ENCODE assay signal across 9 cellular contexts in genomic region chr16:15041260-15042011, GRCh38. TPM values are rescaled to one million over a fixed set of nuclear protein-coding genes. Genes with fewer than 3 reads are reported as not detected.
A peak's percentile ranks its signal among the peaks of the same experiment; 100 is the strongest.
DNase-seq lines count a peak whose midpoint lies in the region; ATAC-seq and TF ChIP-seq lines count a peak whose summit lies in the region.
"Had no signal": no experiment of that assay in that cellular context is flagged by ENCODE, and none has a peak within 500 bp of the region (broad histone marks: within the 10 kb centered on the region; RNA-seq: fewer than 3 reads in every experiment).

No MANE protein-coding gene starts in this region.

- 30 to 47% methylated on average over 9 to 15 of the region's 16 CpGs for WGBS in esophagus squamous epithelium, 2 donors

- H3K36me3 ChIP-seq in esophagus squamous epithelium, result peaks cover 6 to 87% (median 25%) of the 10 kb centered on the region in 3 donors

- ATAC-seq in activated naive CD8-positive, alpha-beta T cell treated with anti-CD3 and anti-CD28 coated beads, Interleukin-2, amount 50 U/mL, for 24 hours, result no peak
- no peak for ATAC-seq in HG03342 (IDR thresholded peaks at IDR 0.05; ENCODE audit: unreplicated experiment)

- intact Hi-C loops in esophagus squamous epithelium (cut with DNase I), result no loop called here

- peak in 1 of 6 experiments; percentile 13 for TF ChIP-seq CTCF in esophagus squamous epithelium (IDR thresholded peaks at IDR 0.05)

- no peaks in the 10 kb centered on the region for H3K9me3 ChIP-seq in esophagus squamous epithelium
- H3K9me3 ChIP-seq: BE2C had no signal

- H3K4me1 ChIP-seq in esophagus squamous epithelium, result peaks cover 0 to 15% (median 11%) of the 10 kb centered on the region in 3 donors
- H3K4me1 ChIP-seq: BE2C had no signal

- H3K27me3 Mint-ChIP-seq in activated naive CD8-positive, alpha-beta T cell, result no peaks in the 10 kb centered on the region
- no peaks in the 10 kb centered on the region for H3K27me3 Mint-ChIP-seq in activated naive CD8-positive, alpha-beta T cell treated with anti-CD3 and anti-CD28 coated beads, Interleukin-2, amount 50 U/mL, for 24 hours

- no peaks in the 10 kb centered on the region for H3K9me3 Mint-ChIP-seq in activated naive CD8-positive, alpha-beta T cell (ENCODE audit: low read depth)
- H3K9me3 Mint-ChIP-seq in activated naive CD8-positive, alpha-beta T cell treated with anti-CD3 and anti-CD28 coated beads, Interleukin-2, amount 50 U/mL, for 24 hours, result no peaks in the 10 kb centered on the region

- no peak for DNase-seq in activated naive CD8-positive, alpha-beta T cell treated with anti-CD3 and anti-CD28 coated beads, Interleukin-2, amount 50 U/mL, for 24 hours
- no peak for DNase-seq in esophagus squamous epithelium (lab: John Stamatoyannopoulos, UW)
- DNase-seq in middle frontal gyrus (ENCODE audit: extremely low spot score, low spot score), result peak; percentile 29
- no peak for DNase-seq in T-helper 1 cell
- no peak for DNase-seq in cortex of kidney (lab: John Stamatoyannopoulos, UW)
- DNase-seq in NAMALWA (ENCODE audit: low spot score), result no peak
- DNase-seq: BE2C had no signal

- H3K4me3 Mint-ChIP-seq in activated naive CD8-positive, alpha-beta T cell, result no peak overlapping the region
- H3K4me3 Mint-ChIP-seq in activated naive CD8-positive, alpha-beta T cell treated with anti-CD3 and anti-CD28 coated beads, Interleukin-2, amount 50 U/mL, for 24 hours, result no peak overlapping the region

- H3K36me3 Mint-ChIP-seq in activated naive CD8-positive, alpha-beta T cell, result no peaks in the 10 kb centered on the region
- peaks cover 26% of the 10 kb centered on the region for H3K36me3 Mint-ChIP-seq in activated naive CD8-positive, alpha-beta T cell treated with anti-CD3 and anti-CD28 coated beads, Interleukin-2, amount 50 U/mL, for 24 hours (ENCODE audit: low read depth)

- no peak overlapping the region for H3K4me3 ChIP-seq in esophagus squamous epithelium

- H3K27me3 ChIP-seq in esophagus squamous epithelium, result no peaks in the 10 kb centered on the region
- H3K27me3 ChIP-seq: BE2C had no signal

- no peaks in the 10 kb centered on the region for H3K4me1 Mint-ChIP-seq in activated naive CD8-positive, alpha-beta T cell (ENCODE audit: low read depth)
- H3K4me1 Mint-ChIP-seq in activated naive CD8-positive, alpha-beta T cell treated with anti-CD3 and anti-CD28 coated beads, Interleukin-2, amount 50 U/mL, for 24 hours, result no peaks in the 10 kb centered on the region

- H3K27ac Mint-ChIP-seq in activated naive CD8-positive, alpha-beta T cell, result peak overlapping the region; percentile 58
- no peak overlapping the region for H3K27ac Mint-ChIP-seq in activated naive CD8-positive, alpha-beta T cell treated with anti-CD3 and anti-CD28 coated beads, Interleukin-2, amount 50 U/mL, for 24 hours

- no peak for TF ChIP-seq POLR2A in esophagus squamous epithelium (IDR thresholded peaks at IDR 0.05)

- H3K27ac ChIP-seq in esophagus squamous epithelium, result peak overlapping the region in 3 of 4 donors; percentile 22 to 50 (median 49)

RNA-seq across cellular contexts. Expression of gene NTAN1, which starts 14.4 kb away (rescaled TPM):
- total RNA-seq in esophagus squamous epithelium, result 10 to 100 TPM; 23.2 to 64.8 (median 34.1) TPM

RNA-seq across cellular contexts. Expression of gene RRN3, which starts 52.6 kb away (rescaled TPM):
- 10 to 100 TPM; 14.0 to 27.8 (median 20.0) TPM for total RNA-seq in esophagus squamous epithelium
